In genomic region chr9:125200216-125201047, GRCh38 we compare ENCODE assay signal across 8 cellular contexts. TPM values are rescaled to one million over a fixed set of nuclear protein-coding genes. Genes with fewer than 3 reads are reported as not detected.
DNase-seq lines count a peak whose midpoint lies in the region; ATAC-seq and TF ChIP-seq lines count a peak whose summit lies in the region.

A gene with protein sequence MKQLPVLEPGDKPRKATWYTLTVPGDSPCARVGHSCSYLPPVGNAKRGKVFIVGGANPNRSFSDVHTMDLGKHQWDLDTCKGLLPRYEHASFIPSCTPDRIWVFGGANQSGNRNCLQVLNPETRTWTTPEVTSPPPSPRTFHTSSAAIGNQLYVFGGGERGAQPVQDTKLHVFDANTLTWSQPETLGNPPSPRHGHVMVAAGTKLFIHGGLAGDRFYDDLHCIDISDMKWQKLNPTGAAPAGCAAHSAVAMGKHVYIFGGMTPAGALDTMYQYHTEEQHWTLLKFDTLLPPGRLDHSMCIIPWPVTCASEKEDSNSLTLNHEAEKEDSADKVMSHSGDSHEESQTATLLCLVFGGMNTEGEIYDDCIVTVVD (plus strand): TSS chr9:125200542. CDS start chr9:125203014, 2,472 bp downstream.

- H3K36me3 ChIP-seq in adrenal gland (replicated peaks in 1 of 2) (peaks cover 0 to 6% of the 10 kb centered on the region in 2 donors), heart right ventricle (peaks cover 0 to 28% (median 6%) of the 10 kb centered on the region in 9 donors), upper lobe of right lung (peaks cover 10% of the 10 kb centered on the region)

- H3K4me3 ChIP-seq in GM12875 (ENCODE audit: low read depth, low read length) (peak within 1 kb of the TSS; percentile 91), adrenal gland (peak within 1 kb of the TSS; percentile 54 to 83 (median 65)), heart right ventricle (peak within 1 kb of the TSS; percentile 47 to 89 (median 72)), upper lobe of right lung (peak within 1 kb of the TSS; percentile 73)

- H3K9me3 ChIP-seq in adrenal gland (replicated peaks in 1 of 3) (no peaks in the 10 kb centered on the region), heart right ventricle (no peaks in the 10 kb centered on the region), upper lobe of right lung (no peaks in the 10 kb centered on the region)

- H3K9me3 Mint-ChIP-seq in T-cell: no peaks in the 10 kb centered on the region

- H3K27me3 Mint-ChIP-seq in T-cell: no peaks in the 10 kb centered on the region

- ATAC-seq in HG02763 (IDR thresholded peaks at IDR 0.05; ENCODE audit: unreplicated experiment) (peak; percentile 95), T-cell (replicated peaks in 1 of 4) (peak; percentile 98 to 99 (median 98)), heart right ventricle (peak; percentile 99 to 100 (median 100)), upper lobe of right lung (peak; percentile 99)

- DNase-seq in NCI-H1417 treated with DMSO at 0.1 percent for 48 hours (lab: John Stamatoyannopoulos, UW): peak; percentile 39
- DNase-seq in T-cell: peak; percentile 61 to 89 (median 81)
- DNase-seq in adrenal gland: peak; percentile 90 to 95 (median 93)
- peak; percentile 93 to 94 for DNase-seq in heart right ventricle
- peak; percentile 97 for DNase-seq in posterior vena cava (ENCODE audit: low spot score)
- DNase-seq in upper lobe of right lung: peak; percentile 98

- POLR2A ChIA-PET in T-cell (lab: Charles Lee): interaction anchor here (0.7 to 1.0 kb wide), 2 partner anchors 37 to 41 kb away, joined by 4 to 13 read pairs; partner anchors contain the start of gene HSPA5 (in 1 of the 2)

- intact Hi-C loops in adrenal gland (cut with DNase I) (no loop called here), heart right ventricle (cut with DNase I) (loop anchor here in 2 of 10 donors (2.0 to 5.0 kb wide), 2 partner anchors 40 to 42 kb away; partner anchors contain the start of gene HSPA5 (in 2 of the 2)), posterior vena cava (cut with DNase I) (no loop called here), upper lobe of right lung (cut with DNase I) (no loop called here)

- H3K27ac ChIP-seq in adrenal gland (peak within 1 kb of the TSS; percentile 88 to 98 (median 92)), heart right ventricle (peak within 1 kb of the TSS; percentile 36 to 96 (median 87)), upper lobe of right lung (peak within 1 kb of the TSS; percentile 90)

- peak; percentile 65 to 89 for TF ChIP-seq POLR2A in adrenal gland (IDR thresholded peaks at IDR 0.05)

- peaks cover 15% of the 10 kb centered on the region for H3K36me3 Mint-ChIP-seq in T-cell

- CTCF ChIA-PET in T-cell (lab: Charles Lee): interaction anchor here (0.5 to 1.3 kb wide), 3 partner anchors 10 to 41 kb away, joined by 3 to 5 read pairs (median 3); partner anchors contain the start of gene HSPA5 (in 1 of the 2)

- TF ChIP-seq CTCF in GM12875 (IDR thresholded peaks at IDR 0.05; ENCODE audit: borderline replicate concordance, insufficient read depth, low read depth, low read length) (no peak), adrenal gland (IDR thresholded peaks at IDR 0.05) (no peak), heart right ventricle (IDR thresholded peaks at IDR 0.05) (no peak), upper lobe of right lung (IDR thresholded peaks at IDR 0.05) (no peak)

- peak within 1 kb of the TSS; percentile 91 to 93 (median 91) for H3K4me3 Mint-ChIP-seq in T-cell

- H3K4me1 ChIP-seq in adrenal gland (replicated peaks in 1 of 2): peaks cover 0 to 7% of the 10 kb centered on the region in 2 donors
- peaks cover 0 to 14% (median 7%) of the 10 kb centered on the region in 9 donors for H3K4me1 ChIP-seq in heart right ventricle
- H3K4me1 ChIP-seq in upper lobe of right lung: peaks cover 11% of the 10 kb centered on the region

- peaks cover 43 to 50% (median 46%) of the 10 kb centered on the region in 3 donors for H3K4me1 Mint-ChIP-seq in T-cell

- 0 to 8% (median 1%) methylated on average over 8 to 51 of the region's 51 CpGs for WGBS in adrenal gland, 4 donors
- 1% methylated on average over 48 to 51 of the region's 51 CpGs for WGBS in heart right ventricle, 2 donors

- H3K27me3 ChIP-seq in adrenal gland: no peaks in the 10 kb centered on the region
- no peaks in the 10 kb centered on the region for H3K27me3 ChIP-seq in heart right ventricle
- no peaks in the 10 kb centered on the region for H3K27me3 ChIP-seq in upper lobe of right lung

- peak within 1 kb of the TSS; percentile 89 to 90 for H3K27ac Mint-ChIP-seq in T-cell

RNA-seq across cellular contexts. Expression of the gene that starts here (rescaled TPM):
- total RNA-seq in T-cell: 10 to 100 TPM; 12.0 to 16.3 (median 15.6) TPM
- total RNA-seq in adrenal gland: 10 to 100 TPM; 11.0 to 22.5 (median 16.4) TPM
- polyA plus RNA-seq in adrenal gland: 10 to 100 TPM; 16.7 to 27.3 (median 17.2) TPM
- 10 to 100 TPM in 6 of 10 donors, 1 to 10 TPM in 4; 6.5 to 12.7 (median 10.2) TPM for total RNA-seq in heart right ventricle
- 10 to 100 TPM in 1 of 2 donors, 1 to 10 TPM in 1; 9.7 to 24.3 TPM for polyA plus RNA-seq in heart right ventricle
- 10 to 100 TPM; 15.6 to 16.4 TPM for total RNA-seq in posterior vena cava
- 10.0 TPM for total RNA-seq in upper lobe of right lung

Comparison
In these comparisons a context has a peak if more than half of its experiments do, and no peak if none do; other contexts are left out.
1. Peak in every context shown above with its lines: DNase-seq, ATAC-seq, H3K4me3 ChIP-seq and H3K27ac ChIP-seq.
2. DNase-seq: peak in every context shown above with its lines; median percentile 98 in upper lobe of right lung; 97 in posterior vena cava; 94 in heart right ventricle; 93 in adrenal gland; 81 in T-cell; 39 in NCI-H1417 treated with DMSO at 0.1 percent for 48 hours.